ENCODE assay signal across 1 cellular context in genomic region chr15:57213783-57214366, GRCh38.
TF ChIP-seq lines count a peak whose summit lies in the region.

No MANE protein-coding gene starts in this region.

TF ChIP-seq in HepG2, 621 proteins besides CTCF, POLR2A, EP300 and RAD21 (continued from another document):
- TF ChIP-seq HNF1A (IDR thresholded peaks at IDR 0.05; ENCODE audit: low read depth) = peak; percentile 68
- TF ChIP-seq HNF1A (CRISPR knock-in tag; IDR thresholded peaks at IDR 0.05; ENCODE audit: borderline replicate concordance) = no peak
- TF ChIP-seq FOXA3 (CRISPR knock-in tag; IDR thresholded peaks at IDR 0.05) = no peak
- TF ChIP-seq STAG1 (CRISPR knock-in tag; IDR thresholded peaks at IDR 0.05) = peak; percentile 74
- 0 out of 2 replicates have a peak, but pooled peaks have one; percentile 18 for TF ChIP-seq ARID5B (CRISPR knock-in tag; IDR thresholded peaks at IDR 0.05)
- peak; percentile 42; the same call in 1 of the 2 replicates for TF ChIP-seq ZNF652 (CRISPR knock-in tag; IDR thresholded peaks at IDR 0.05; ENCODE audit: borderline replicate concordance, low read depth)
- no peak for TF ChIP-seq ZNF180 (CRISPR knock-in tag; IDR thresholded peaks at IDR 0.05; ENCODE audit: borderline replicate concordance, low read depth)
- TF ChIP-seq ZNF550 (CRISPR knock-in tag; IDR thresholded peaks at IDR 0.05; ENCODE audit: borderline replicate concordance) = no peak
- no peak for TF ChIP-seq ZNF160 (CRISPR knock-in tag; IDR thresholded peaks at IDR 0.05)
- peak; percentile 74 for TF ChIP-seq CEBPG (CRISPR knock-in tag; IDR thresholded peaks at IDR 0.05)
- TF ChIP-seq KDM4B (CRISPR knock-in tag; IDR thresholded peaks at IDR 0.05) = no peak
TF ChIP-seq in HepG2: peak in this region for 9.
